Comparison of ENCODE assay signal across 25 cellular contexts in the genomic region with DNA sequence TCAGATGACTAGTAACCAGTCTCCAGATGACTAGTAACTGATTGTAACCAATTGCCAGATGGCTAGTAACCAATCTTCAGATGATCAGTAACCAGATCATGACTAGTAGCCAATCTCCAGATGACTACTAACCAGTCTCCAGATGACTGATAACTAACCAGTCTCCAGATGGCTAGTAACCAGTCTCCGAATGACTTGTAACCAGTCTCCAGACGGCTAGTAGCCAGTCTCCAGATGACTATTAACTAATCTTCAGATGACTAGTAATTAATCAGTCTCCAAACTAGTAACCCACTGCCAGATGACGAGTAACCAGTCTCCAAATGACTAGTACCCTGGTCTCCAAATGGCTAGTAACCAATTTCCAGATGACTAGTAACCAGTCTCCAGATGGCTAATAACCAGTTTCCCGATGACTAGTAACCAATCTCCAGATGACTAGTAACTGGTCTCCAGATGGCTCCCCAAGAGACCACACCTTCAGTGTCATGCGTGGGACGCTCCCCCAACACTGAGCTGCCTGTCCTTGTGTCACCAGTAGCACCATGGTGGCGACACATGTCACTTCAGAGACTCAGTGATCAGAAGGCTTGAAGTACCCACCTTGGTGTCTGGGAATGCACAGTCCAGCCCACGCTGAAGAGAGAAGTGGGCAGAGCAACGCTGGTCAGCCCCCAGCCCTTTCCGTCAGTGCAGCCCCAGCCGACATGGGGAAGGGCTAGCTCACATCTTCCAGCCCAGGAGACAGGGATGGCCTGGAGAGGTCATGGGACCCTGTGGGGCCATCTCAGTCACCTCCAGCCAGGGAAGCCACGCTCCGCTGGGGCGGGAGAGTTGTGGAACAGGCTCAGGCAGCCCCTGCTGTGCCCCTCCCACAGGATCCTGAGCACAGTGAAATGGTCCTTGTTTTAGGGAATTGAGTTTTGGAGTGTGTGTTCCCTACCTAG.
"Had no signal": no experiment of that assay in that cellular context is flagged by ENCODE, and none has a peak within 500 bp of the region (broad histone marks: within the 10 kb centered on the region; RNA-seq: fewer than 3 reads in every experiment).

No MANE protein-coding gene starts in this region.

- H3K4me1 ChIP-seq: neural progenitor cell, prostate gland, testis had no signal

- H3K27me3 ChIP-seq: gastrocnemius medialis, right lobe of liver, testis, vagina had no signal

- DNase-seq: effector memory CD4-positive, alpha-beta T cell; gastrocnemius medialis; heart right ventricle; hypothalamus; left ventricle myocardium superior; mesenchymal stem cell; midbrain; occipital lobe; stimulated activated CD4-positive, alpha-beta T cell treated with anti-CD3 and anti-CD28 coated beads, Interleukin-15, amount 100 ng/mL, for 24 hours; stimulated activated CD4-positive, alpha-beta T cell treated with anti-CD3 and anti-CD28 coated beads, Interleukin-2, amount 100 ng/mL, for 24 hours; stimulated activated CD4-positive, alpha-beta T cell treated with anti-CD3 and anti-CD28 coated beads, Interleukin-4, amount 100 ng/mL, for 4 hours; stimulated activated naive B cell treated with anti-CD40 and anti-IgM and Interleukin-4, amounts not matched to agents 10 μg/mL and 1 μg/mL and 100 μg/mL, for 72 hours; stimulated activated naive CD8-positive, alpha-beta T cell treated with anti-CD3 and anti-CD28 coated beads, Interleukin-15, amount 100 ng/mL, for 72 hours; testis; upper lobe of right lung had no signal

- H3K9me3 ChIP-seq: esophagus muscularis mucosa, gastrocnemius medialis, heart right ventricle, prostate gland, right lobe of liver, testis, tibial nerve, upper lobe of right lung, vagina had no signal

- H3K4me2 ChIP-seq: neural progenitor cell had no signal

- H3K27ac ChIP-seq: epithelial cell of prostate, esophagus muscularis mucosa, gastrocnemius medialis, heart right ventricle, neural progenitor cell, parathyroid adenoma, prostate gland, right lobe of liver, testis, tibial nerve, upper lobe of right lung, vagina had no signal

- H3K36me3 ChIP-seq: esophagus muscularis mucosa, gastrocnemius medialis, heart right ventricle, neural progenitor cell, prostate gland, right lobe of liver, tibial nerve, upper lobe of right lung, vagina had no signal

- H3K4me3 ChIP-seq: esophagus muscularis mucosa, gastrocnemius medialis, heart right ventricle, lung, neural progenitor cell, prostate gland, right lobe of liver, testis, tibial nerve, upper lobe of right lung, vagina had no signal

- ATAC-seq: gastrocnemius medialis; heart right ventricle; left ventricle myocardium superior; right lobe of liver; stimulated activated naive B cell treated with anti-CD40 and anti-IgM and Interleukin-4, amounts not matched to agents 10 μg/mL and 1 μg/mL and 100 μg/mL, for 72 hours; stimulated activated naive CD8-positive, alpha-beta T cell treated with anti-CD3 and anti-CD28 coated beads, Interleukin-15, amount 100 ng/mL, for 72 hours; upper lobe of right lung had no signal

- H3K9ac ChIP-seq: neural progenitor cell, parathyroid adenoma had no signal

- H2AFZ ChIP-seq: neural progenitor cell, parathyroid adenoma had no signal

- H3K79me2 ChIP-seq: parathyroid adenoma had no signal

- FAIRE-seq: islet of Langerhans had no signal
